In the genomic region with DNA sequence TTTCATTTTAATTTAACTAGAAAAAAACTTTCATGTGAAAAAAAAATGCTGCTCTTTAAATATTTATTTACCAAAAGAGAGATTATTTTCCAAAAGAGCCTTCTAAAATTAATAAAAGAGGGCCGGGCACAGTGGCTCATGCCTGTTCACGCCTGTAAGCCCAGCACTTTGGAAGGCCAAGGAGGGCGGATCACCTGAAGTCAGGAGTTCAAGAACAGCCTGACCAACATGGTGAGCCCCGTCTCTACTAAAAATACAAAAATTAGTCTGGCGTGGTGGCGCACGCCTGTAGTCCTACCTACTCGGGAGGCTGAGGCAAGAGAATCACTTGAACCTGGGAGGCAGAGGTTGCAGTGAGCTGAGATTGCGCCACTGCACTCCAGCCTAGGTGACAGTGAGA, we compare ENCODE assay signal across 2 cellular contexts. TPM values are rescaled to one million over a fixed set of nuclear protein-coding genes. Genes with fewer than 3 reads are reported as not detected.
"Had no signal": no experiment of that assay in that cellular context is flagged by ENCODE, and none has a peak within 500 bp of the region (broad histone marks: within the 10 kb centered on the region; RNA-seq: fewer than 3 reads in every experiment).

No MANE protein-coding gene starts in this region.

RNA-seq across cellular contexts. Expression of a gene that starts 48.9 kb away (rescaled TPM):
- polyA plus RNA-seq: immature natural killer cell, mammary epithelial cell had no signal
